ENCODE assay signal across 16 cellular contexts in the genomic region with DNA sequence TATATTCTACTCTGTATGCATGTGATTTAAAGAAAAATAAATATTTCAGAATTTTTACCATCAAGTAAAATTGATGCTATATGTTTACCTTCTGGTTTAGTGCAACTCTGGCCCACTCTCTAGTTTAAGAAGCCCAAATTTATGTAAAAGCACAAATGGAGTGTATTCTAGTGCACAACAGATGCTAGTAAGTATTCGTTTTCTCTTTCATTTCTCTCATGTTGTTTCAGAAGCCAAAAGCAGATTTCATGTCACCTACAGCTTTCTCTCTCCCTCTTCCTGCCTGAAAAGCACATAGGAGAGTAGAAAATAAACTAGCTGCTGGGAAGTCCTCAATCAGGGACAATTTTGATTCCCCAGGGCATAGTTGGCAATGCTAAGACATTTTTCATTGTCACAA.
A peak's percentile ranks its signal among the peaks of the same experiment; 100 is the strongest.
DNase-seq lines count a peak whose midpoint lies in the region; ATAC-seq and TF ChIP-seq lines count a peak whose summit lies in the region.
"Had no signal": no experiment of that assay in that cellular context is flagged by ENCODE, and none has a peak within 500 bp of the region (broad histone marks: within the 10 kb centered on the region; RNA-seq: fewer than 3 reads in every experiment).

No MANE protein-coding gene starts in this region.

- no peak overlapping the region for H2AFZ ChIP-seq in osteoblast (ENCODE audit: low read length)

- peak; percentile 4 for DNase-seq in osteoblast (ENCODE audit: insufficient read length, low spot score, missing footprints)
- no peak for DNase-seq in activated naive CD4-positive, alpha-beta T cell treated with Interleukin-2 at 50 U/mL for 16 hours
- no peak for DNase-seq in Right ventricle myocardium superior
- no peak for DNase-seq in NCI-H2196 treated with DMSO at 0.1 percent for 48 hours (lab: John Stamatoyannopoulos, UW; ENCODE audit: unreplicated experiment)
- DNase-seq: CD4-positive, CD25-positive, alpha-beta regulatory T cell; cortex of kidney; esophagus squamous epithelium; GDM1; GOT3; NCI-H1105 treated with DMSO at 0.1 percent for 48 hours; NCI-H774; SIG-M5 had no signal

- no peaks in the 10 kb centered on the region for H3K36me3 ChIP-seq in osteoblast (ENCODE audit: insufficient read depth, low read length)
- H3K36me3 ChIP-seq: esophagus squamous epithelium had no signal

- H3K27me3 ChIP-seq in osteoblast (ENCODE audit: insufficient read depth, low read length), result no peaks in the 10 kb centered on the region
- H3K27me3 ChIP-seq: esophagus squamous epithelium had no signal

- intact Hi-C loops in Right ventricle myocardium superior (cut with DNase I), result no loop called here

- no peak overlapping the region for H3K4me3 ChIP-seq in osteoblast (ENCODE audit: insufficient read depth, low read length)
- H3K4me3 ChIP-seq: esophagus squamous epithelium, lung had no signal

- no peak overlapping the region for H3K4me2 ChIP-seq in osteoblast (ENCODE audit: insufficient read depth, low read length)

- no peak overlapping the region for H3K27ac ChIP-seq in osteoblast (ENCODE audit: low read depth, low read length)
- H3K27ac ChIP-seq: esophagus squamous epithelium had no signal

- no peaks in the 10 kb centered on the region for H3K4me1 ChIP-seq in osteoblast (ENCODE audit: insufficient read depth, low read length)

- no peaks in the 10 kb centered on the region for H3K79me2 ChIP-seq in osteoblast (ENCODE audit: insufficient read depth, low read length)

- H3K9me3 ChIP-seq in osteoblast (ENCODE audit: low read depth, low read length), result no peaks in the 10 kb centered on the region
- H3K9me3 ChIP-seq: esophagus squamous epithelium had no signal

- TF ChIP-seq CTCF in osteoblast (IDR thresholded peaks at IDR 0.05; ENCODE audit: extremely low read depth, low read depth, low read length), result no peak

- ATAC-seq in GM19043 (IDR thresholded peaks at IDR 0.05; ENCODE audit: low read depth, unreplicated experiment) (peak; percentile 52), GM21723 (IDR thresholded peaks at IDR 0.05; ENCODE audit: unreplicated experiment) (peak; percentile 76), HG03097 (IDR thresholded peaks at IDR 0.05; ENCODE audit: low FRiP score, unreplicated experiment) (peak; percentile 45), Right ventricle myocardium superior (ENCODE audit: poor library complexity) (no peak)

- no peaks in the 10 kb centered on the region for H4K20me1 ChIP-seq in osteoblast (ENCODE audit: insufficient read depth, low read length)
